In genomic region chr3:122609798-122610559, GRCh38 we compare ENCODE assay signal across 8 cellular contexts. TPM values are rescaled to one million over a fixed set of nuclear protein-coding genes. Genes with fewer than 3 reads are reported as not detected.
DNase-seq lines count a peak whose midpoint lies in the region; ATAC-seq and TF ChIP-seq lines count a peak whose summit lies in the region.

No MANE protein-coding gene starts in this region.

- H3K4me1 Mint-ChIP-seq in IgD-negative memory B cell, result peaks cover 14 to 22% (median 15%) of the 10 kb centered on the region in 3 donors

- H3K9me3 Mint-ChIP-seq in IgD-negative memory B cell, result no peaks in the 10 kb centered on the region

- peak; percentile 90 for ATAC-seq in GM21737 (IDR thresholded peaks at IDR 0.05; ENCODE audit: unreplicated experiment)
- no peak for ATAC-seq in left lobe of liver

- peak overlapping the region; percentile 7 to 90 (median 59) for H3K27ac Mint-ChIP-seq in IgD-negative memory B cell

- intact Hi-C loops in cardiac septum (cut with DNase I), result no loop called here

- H3K4me3 Mint-ChIP-seq in IgD-negative memory B cell, result peak overlapping the region in 3 of 4 donors; percentile 5 to 14 (median 6)

- in situ Hi-C loops in GM13977 (cut with MboI; ENCODE audit: low pct_unique_long_range_greater_than_20kb, low sequenced_read_pairs, unreplicated experiment), result no loop called here

- no peaks in the 10 kb centered on the region for H3K27me3 Mint-ChIP-seq in IgD-negative memory B cell

- peaks cover 3% of the 10 kb centered on the region for H3K36me3 Mint-ChIP-seq in IgD-negative memory B cell

- no peak for TF ChIP-seq CTCF in GM13977 (IDR thresholded peaks at IDR 0.05; ENCODE audit: extremely low read depth, insufficient read depth, missing control alignments)

- DNase-seq in GM13977 (ENCODE audit: low spot score) (peak; percentile 80), amniotic epithelial cell (ENCODE audit: low read depth) (peak; percentile 85), NCI-H1092 treated with DMSO at 0.1 percent for 48 hours (lab: John Stamatoyannopoulos, UW) (no peak), cardiac septum (ENCODE audit: low spot score) (no peak), left lobe of liver (ENCODE audit: low spot score) (no peak)
- DNase-seq in stimulated activated CD4-positive, alpha-beta T cell treated with anti-CD3 and anti-CD28 coated beads, Interleukin-2, amount 100 ng/mL, for 48 hours, result peak; percentile 3

RNA-seq across cellular contexts. Expression of gene PARP15, which starts 32.5 kb away (rescaled TPM):
- 16.6 TPM for polyA plus RNA-seq in IgD-negative memory B cell
- 0.67 TPM for total RNA-seq in cardiac septum
- total RNA-seq in left lobe of liver, result 1.0 TPM

RNA-seq across cellular contexts. Expression of gene DTX3L, which starts 45.8 kb away (rescaled TPM):
- 21.4 TPM for polyA plus RNA-seq in IgD-negative memory B cell
- 14.3 TPM for total RNA-seq in cardiac septum
- total RNA-seq in left lobe of liver, result 31.1 TPM

RNA-seq across cellular contexts. Expression of gene PARP9, which starts 45.9 kb away (rescaled TPM):
- polyA plus RNA-seq in IgD-negative memory B cell, result 18.7 TPM
- 15.0 TPM for total RNA-seq in cardiac septum
- total RNA-seq in left lobe of liver, result 39.0 TPM

Comparison
In these comparisons a context has a peak if more than half of its experiments do, and no peak if none do; other contexts are left out.
1. DNase-seq: peak in GM13977 (single experiment), amniotic epithelial cell (single experiment) and stimulated activated CD4-positive, alpha-beta T cell treated with anti-CD3 and anti-CD28 coated beads, Interleukin-2, amount 100 ng/mL, for 48 hours (2 of 2); none in NCI-H1092 treated with DMSO at 0.1 percent for 48 hours (single experiment), cardiac septum (single experiment) and left lobe of liver (single experiment).